Comparison of ENCODE assay signal across 4 cellular contexts in genomic region chr1:93163314-93163713, GRCh38. TPM values are rescaled to one million over a fixed set of nuclear protein-coding genes. Genes with fewer than 3 reads are reported as not detected.
A peak's percentile ranks its signal among the peaks of the same experiment; 100 is the strongest.
DNase-seq lines count a peak whose midpoint lies in the region; ATAC-seq and TF ChIP-seq lines count a peak whose summit lies in the region.
"Not testable (repeated sequence)": the region's sequence is repeated elsewhere in the genome, so short reads cannot be mapped to it uniquely, and the experiment has no call there.

No MANE protein-coding gene starts in this region.

- H3K27me3 Mint-ChIP-seq in central memory CD8-positive, alpha-beta T cell = not testable (repeated sequence)

- H3K36me3 ChIP-seq in psoas muscle (ENCODE audit: insufficient read depth in 1 of 2, low read depth in 1 of 2) (peaks cover 0 to 19% of the 10 kb centered on the region in 2 donors), gastrocnemius medialis (peaks cover 0 to 16% of the 10 kb centered on the region in 2 donors)
- H3K36me3 ChIP-seq in skeletal muscle tissue (ENCODE audit: control insufficient read depth in 3 of 3, insufficient read depth in 3 of 3, low read length in 3 of 3) = not testable (repeated sequence)

- not testable (repeated sequence) for H3K9me3 Mint-ChIP-seq in central memory CD8-positive, alpha-beta T cell

- not testable (repeated sequence) for TF ChIP-seq CTCF in psoas muscle (IDR thresholded peaks at IDR 0.05); gastrocnemius medialis (IDR thresholded peaks at IDR 0.05 in 4 of 5, conservative IDR thresholded peaks at IDR 0.05 in 1 of 5)

- peak overlapping the region; percentile 23 for H3K27ac Mint-ChIP-seq in central memory CD8-positive, alpha-beta T cell (ENCODE audit: low read depth)

- H3K36me3 Mint-ChIP-seq in central memory CD8-positive, alpha-beta T cell (ENCODE audit: insufficient read depth) = peaks cover 23% of the 10 kb centered on the region

- H3K27ac ChIP-seq in psoas muscle (peak overlapping the region; percentile 68), gastrocnemius medialis (peak overlapping the region; percentile 65 to 82 (median 75)), skeletal muscle tissue (ENCODE audit: low read depth, low read length) (peak overlapping the region; percentile 60)

- not testable (repeated sequence) for H3K9ac ChIP-seq in skeletal muscle tissue (ENCODE audit: low read depth in 1 of 3, low read length in 3 of 3)

- not testable (repeated sequence) for H3K9me3 ChIP-seq in psoas muscle; gastrocnemius medialis; skeletal muscle tissue (ENCODE audit: control insufficient read depth in 3 of 3, low read length in 3 of 3)

- in situ Hi-C loops in gastrocnemius medialis (cut with MboI; ENCODE audit: low sequenced_read_pairs in 4 of 4) = not testable (repeated sequence)

- peaks cover 42% of the 10 kb centered on the region for H3K4me1 ChIP-seq in psoas muscle
- peaks cover 29 to 41% of the 10 kb centered on the region in 2 donors for H3K4me1 ChIP-seq in gastrocnemius medialis
- peaks cover 16 to 23% (median 19%) of the 10 kb centered on the region in 3 donors for H3K4me1 ChIP-seq in skeletal muscle tissue (ENCODE audit: control insufficient read depth in 3 of 3, insufficient read depth in 3 of 3, low read length in 3 of 3)

- H3K4me3 ChIP-seq in psoas muscle; gastrocnemius medialis; skeletal muscle tissue (ENCODE audit: low read length in 3 of 3): not testable (repeated sequence)

- H3K4me3 Mint-ChIP-seq in central memory CD8-positive, alpha-beta T cell = not testable (repeated sequence)

- ATAC-seq in central memory CD8-positive, alpha-beta T cell (replicated peaks; ENCODE audit: extremely low read depth, poor library complexity, severe bottlenecking) = not testable (repeated sequence)
- ATAC-seq in psoas muscle = peak; percentile 73 to 87 (median 86)
- peak; percentile 71 to 79 for ATAC-seq in gastrocnemius medialis

- peaks cover 58% of the 10 kb centered on the region for H3K4me1 Mint-ChIP-seq in central memory CD8-positive, alpha-beta T cell

- DNase-seq in central memory CD8-positive, alpha-beta T cell (ENCODE audit: low spot score in 2 of 2) = not testable (repeated sequence)
- peak; percentile 24 to 59 for DNase-seq in psoas muscle
- DNase-seq in gastrocnemius medialis = peak; percentile 43 to 85

- 28 to 39% (median 38%) methylated on average over 8 of the region's 8 CpGs for WGBS in psoas muscle, 3 donors

- not testable (repeated sequence) for TF ChIP-seq POLR2A in gastrocnemius medialis (IDR thresholded peaks at IDR 0.05)

- intact Hi-C loops in psoas muscle (cut with DNase I) = not testable (repeated sequence)
- intact Hi-C loops in gastrocnemius medialis (cut with DNase I; ENCODE audit: low total_unique reads) = loop anchor here (5.0 kb wide), 2 partner anchors 86 to 184 kb away; partner anchors contain the start of genes DR1 and MTF2

- H3K27me3 ChIP-seq in psoas muscle (ENCODE audit: insufficient read depth in 3 of 3, low read length in 2 of 3); gastrocnemius medialis; skeletal muscle tissue (ENCODE audit: control insufficient read depth in 3 of 3, insufficient read depth in 3 of 3, low read length in 3 of 3): not testable (repeated sequence)

RNA-seq across cellular contexts. Expression of gene TMED5, which starts 16.9 kb away (rescaled TPM):
- 10 to 100 TPM; 38.6 to 89.0 (median 64.6) TPM for total RNA-seq in psoas muscle
- polyA plus RNA-seq in psoas muscle = 10 to 100 TPM; 37.9 to 92.2 (median 65.6) TPM
- 100 to 1,000 TPM in 3 of 4 donors, 10 to 100 TPM in 1; 99.5 to 150 (median 127) TPM for total RNA-seq in gastrocnemius medialis
- total RNA-seq in skeletal muscle tissue = 16.7 TPM

RNA-seq across cellular contexts. Expression of gene CCDC18, which starts 17.2 kb away (rescaled TPM):
- total RNA-seq in psoas muscle (1 to 10 TPM; 3.1 to 4.6 (median 3.8) TPM), gastrocnemius medialis (1 to 10 TPM; 4.6 to 7.8 (median 5.6) TPM), skeletal muscle tissue (1.6 TPM)
- polyA plus RNA-seq in psoas muscle = 1 to 10 TPM; 3.9 to 4.5 (median 4.0) TPM
